12 cellular contexts compared by ENCODE assay signal in the genomic region with DNA sequence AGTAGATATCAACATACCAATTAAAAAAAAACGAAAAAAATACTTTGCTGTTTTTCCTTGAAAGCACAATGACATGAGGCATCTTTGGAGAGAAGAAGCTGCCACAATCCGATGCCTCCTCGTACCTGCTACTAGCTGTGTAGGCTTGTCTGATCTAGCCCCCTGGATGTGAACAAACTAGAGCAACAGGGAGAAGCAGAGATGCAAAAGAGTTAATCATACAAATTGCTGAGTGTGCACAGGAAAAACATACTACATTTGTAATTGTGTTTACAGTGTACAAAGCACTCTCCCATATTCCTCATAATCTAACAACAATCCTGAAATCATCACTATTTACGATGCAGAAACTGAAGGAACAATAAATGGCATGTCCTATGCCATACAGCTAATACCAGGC.
DNase-seq lines count a peak whose midpoint lies in the region; ATAC-seq and TF ChIP-seq lines count a peak whose summit lies in the region.
"Had no signal": no experiment of that assay in that cellular context is flagged by ENCODE, and none has a peak within 500 bp of the region (broad histone marks: within the 10 kb centered on the region; RNA-seq: fewer than 3 reads in every experiment).

No MANE protein-coding gene starts in this region.

- H4K20me1 ChIP-seq in OCI-LY3 (ENCODE audit: insufficient read depth, low read length): no peaks in the 10 kb centered on the region

- H3K36me3 Mint-ChIP-seq in Calu3 (ENCODE audit: insufficient read depth, unreplicated experiment) (peaks cover 9% of the 10 kb centered on the region), endothelial cell (ENCODE audit: low read depth, unreplicated experiment) (peaks cover 4% of the 10 kb centered on the region), WTC11 (no peaks in the 10 kb centered on the region)

- H3K27me3 ChIP-seq in OCI-LY3 (ENCODE audit: low read depth, low read length) (no peaks in the 10 kb centered on the region), skeletal muscle tissue (ENCODE audit: control insufficient read depth in 3 of 3, insufficient read depth in 3 of 3, low read length in 3 of 3) (no peaks in the 10 kb centered on the region)

- H3K27ac Mint-ChIP-seq in Calu3 (ENCODE audit: unreplicated experiment) (peak overlapping the region; percentile 91), endothelial cell (ENCODE audit: unreplicated experiment) (peak overlapping the region; percentile 53), WTC11 (no peak overlapping the region)
- H3K27ac Mint-ChIP-seq: activated naive CD4-positive, alpha-beta T cell treated with anti-CD3 and anti-CD28 coated beads for 36 hours had no signal

- H3K36me3 ChIP-seq in OCI-LY3 (replicated peaks; ENCODE audit: low read depth, low read length) (no peaks in the 10 kb centered on the region), skeletal muscle tissue (ENCODE audit: control insufficient read depth in 3 of 3, insufficient read depth in 3 of 3, low read length in 3 of 3) (no peaks in the 10 kb centered on the region)
- H3K36me3 ChIP-seq: prostate gland had no signal

- BruUV-seq in Calu3 (replicated peaks; lab: Mats Ljungman, UMichigan): no TSS peak

- peaks cover 19% of the 10 kb centered on the region for H3K4me1 Mint-ChIP-seq in Calu3 (ENCODE audit: low read depth, unreplicated experiment)
- H3K4me1 Mint-ChIP-seq in endothelial cell (ENCODE audit: unreplicated experiment): peaks cover 62% of the 10 kb centered on the region
- peaks cover 13% of the 10 kb centered on the region for H3K4me1 Mint-ChIP-seq in WTC11

- DNase-seq in Calu3: no peak
- DNase-seq in endothelial cell (ENCODE audit: low spot score): no peak
- no peak for DNase-seq in WTC11 (ENCODE audit: low spot score)
- no peak for DNase-seq in NCI-H446 treated with DMSO at 0.1 percent for 48 hours (lab: John Stamatoyannopoulos, UW)
- no peak for DNase-seq in NCI-H510A treated with DMSO at 0.1 percent for 48 hours (lab: John Stamatoyannopoulos, UW)
- DNase-seq in activated gamma-delta T cell (lab: John Stamatoyannopoulos, UW): no peak
- DNase-seq: activated CD4-positive, CD25-positive, alpha-beta regulatory T cell had no signal

- H3K4me1 ChIP-seq in OCI-LY3 (ENCODE audit: low read length): peaks cover 29% of the 10 kb centered on the region
- H3K4me1 ChIP-seq in skeletal muscle tissue (ENCODE audit: control insufficient read depth in 3 of 3, insufficient read depth in 3 of 3, low read length in 3 of 3): peaks cover 25 to 31% (median 28%) of the 10 kb centered on the region in 3 donors
- H3K4me1 ChIP-seq: prostate gland had no signal

- no peak overlapping the region for H3K9ac ChIP-seq in OCI-LY3 (ENCODE audit: low read length)
- H3K9ac ChIP-seq in skeletal muscle tissue (ENCODE audit: low read depth in 1 of 3, low read length in 3 of 3): no peak overlapping the region

- H2AFZ ChIP-seq in OCI-LY3 (ENCODE audit: low read depth, low read length): no peak overlapping the region

- H3K4me2 ChIP-seq in OCI-LY3 (ENCODE audit: low read length): peak overlapping the region; percentile 70; the same call in 1 of the 2 replicates

- no peak overlapping the region for H3K27ac ChIP-seq in OCI-LY3 (ENCODE audit: low read length)
- H3K27ac ChIP-seq in skeletal muscle tissue (ENCODE audit: low read depth, low read length): peak overlapping the region; percentile 68

- POLR2A ChIA-PET in WTC11 (lab: Charles Lee): no interaction called here

- H3K4me3 ChIP-seq in OCI-LY3 (ENCODE audit: low read length) (no peak overlapping the region), skeletal muscle tissue (ENCODE audit: low read length in 3 of 3) (no peak overlapping the region)
- H3K4me3 ChIP-seq: lung, prostate gland had no signal

- ATAC-seq in WTC11: no peak

- intact Hi-C loops in Calu3 (cut with micrococcal nuclease; ENCODE audit: unreplicated experiment): no loop called here

- no peaks in the 10 kb centered on the region for H3K27me3 Mint-ChIP-seq in Calu3 (ENCODE audit: unreplicated experiment)
- H3K27me3 Mint-ChIP-seq in endothelial cell (ENCODE audit: unreplicated experiment): peaks cover 18% of the 10 kb centered on the region
- no peaks in the 10 kb centered on the region for H3K27me3 Mint-ChIP-seq in WTC11 (ENCODE audit: low read depth)

- H3K9me3 ChIP-seq in OCI-LY3 (ENCODE audit: insufficient read depth, low read length) (no peaks in the 10 kb centered on the region), skeletal muscle tissue (ENCODE audit: control insufficient read depth in 3 of 3, low read length in 3 of 3) (no peaks in the 10 kb centered on the region)
- H3K9me3 ChIP-seq: prostate gland had no signal

- CTCF ChIA-PET in Calu3 (lab: Charles Lee) (interaction anchor here (2.3 kb wide), 1 partner anchor 13 kb away, joined by 5 read pairs; no protein-coding TSS in a partner anchor), WTC11 (lab: Charles Lee) (no interaction called here)

- no peaks in the 10 kb centered on the region for H3K79me2 ChIP-seq in OCI-LY3 (ENCODE audit: low read length)

- TF ChIP-seq CTCF in Calu3 (IDR thresholded peaks at IDR 0.05; ENCODE audit: unreplicated experiment): no peak
- no peak for TF ChIP-seq CTCF in OCI-LY3 (IDR thresholded peaks at IDR 0.05; ENCODE audit: low read depth, low read length)
- TF ChIP-seq CTCF in endothelial cell (IDR thresholded peaks at IDR 0.05; ENCODE audit: unreplicated experiment): no peak
- no peak for TF ChIP-seq CTCF in WTC11 (IDR thresholded peaks at IDR 0.05)

- H3K9me3 Mint-ChIP-seq in Calu3 (ENCODE audit: low read depth, unreplicated experiment) (peaks cover 2% of the 10 kb centered on the region), endothelial cell (ENCODE audit: unreplicated experiment) (no peaks in the 10 kb centered on the region), WTC11 (no peaks in the 10 kb centered on the region)
- H3K9me3 Mint-ChIP-seq: activated naive CD4-positive, alpha-beta T cell treated with anti-CD3 and anti-CD28 coated beads for 36 hours had no signal

- H3K4me3 Mint-ChIP-seq in Calu3 (ENCODE audit: low read depth, unreplicated experiment) (no peak overlapping the region), endothelial cell (ENCODE audit: unreplicated experiment) (no peak overlapping the region), WTC11 (no peak overlapping the region)
- H3K4me3 Mint-ChIP-seq: activated naive CD4-positive, alpha-beta T cell treated with anti-CD3 and anti-CD28 coated beads for 36 hours had no signal

TF ChIP-seq in WTC11, 78 proteins besides CTCF, POLR2A, EP300 and RAD21 (continues in another document):
- TF ChIP-seq TEAD1 (CRISPR knock-in tag; IDR thresholded peaks at IDR 0.05): no peak
- TF ChIP-seq, protein P1, sequence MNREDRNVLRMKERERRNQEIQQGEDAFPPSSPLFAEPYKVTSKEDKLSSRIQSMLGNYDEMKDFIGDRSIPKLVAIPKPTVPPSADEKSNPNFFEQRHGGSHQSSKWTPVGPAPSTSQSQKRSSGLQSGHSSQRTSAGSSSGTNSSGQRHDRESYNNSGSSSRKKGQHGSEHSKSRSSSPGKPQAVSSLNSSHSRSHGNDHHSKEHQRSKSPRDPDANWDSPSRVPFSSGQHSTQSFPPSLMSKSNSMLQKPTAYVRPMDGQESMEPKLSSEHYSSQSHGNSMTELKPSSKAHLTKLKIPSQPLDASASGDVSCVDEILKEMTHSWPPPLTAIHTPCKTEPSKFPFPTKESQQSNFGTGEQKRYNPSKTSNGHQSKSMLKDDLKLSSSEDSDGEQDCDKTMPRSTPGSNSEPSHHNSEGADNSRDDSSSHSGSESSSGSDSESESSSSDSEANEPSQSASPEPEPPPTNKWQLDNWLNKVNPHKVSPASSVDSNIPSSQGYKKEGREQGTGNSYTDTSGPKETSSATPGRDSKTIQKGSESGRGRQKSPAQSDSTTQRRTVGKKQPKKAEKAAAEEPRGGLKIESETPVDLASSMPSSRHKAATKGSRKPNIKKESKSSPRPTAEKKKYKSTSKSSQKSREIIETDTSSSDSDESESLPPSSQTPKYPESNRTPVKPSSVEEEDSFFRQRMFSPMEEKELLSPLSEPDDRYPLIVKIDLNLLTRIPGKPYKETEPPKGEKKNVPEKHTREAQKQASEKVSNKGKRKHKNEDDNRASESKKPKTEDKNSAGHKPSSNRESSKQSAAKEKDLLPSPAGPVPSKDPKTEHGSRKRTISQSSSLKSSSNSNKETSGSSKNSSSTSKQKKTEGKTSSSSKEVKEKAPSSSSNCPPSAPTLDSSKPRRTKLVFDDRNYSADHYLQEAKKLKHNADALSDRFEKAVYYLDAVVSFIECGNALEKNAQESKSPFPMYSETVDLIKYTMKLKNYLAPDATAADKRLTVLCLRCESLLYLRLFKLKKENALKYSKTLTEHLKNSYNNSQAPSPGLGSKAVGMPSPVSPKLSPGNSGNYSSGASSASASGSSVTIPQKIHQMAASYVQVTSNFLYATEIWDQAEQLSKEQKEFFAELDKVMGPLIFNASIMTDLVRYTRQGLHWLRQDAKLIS (CRISPR knock-in tag; IDR thresholded peaks at IDR 0.05; ENCODE audit: borderline replicate concordance): no peak
- no peak for TF ChIP-seq ZNF232 (CRISPR knock-in tag; IDR thresholded peaks at IDR 0.05)
- TF ChIP-seq ZNF671 (CRISPR knock-in tag; IDR thresholded peaks at IDR 0.05): no peak
- TF ChIP-seq, protein P2, sequence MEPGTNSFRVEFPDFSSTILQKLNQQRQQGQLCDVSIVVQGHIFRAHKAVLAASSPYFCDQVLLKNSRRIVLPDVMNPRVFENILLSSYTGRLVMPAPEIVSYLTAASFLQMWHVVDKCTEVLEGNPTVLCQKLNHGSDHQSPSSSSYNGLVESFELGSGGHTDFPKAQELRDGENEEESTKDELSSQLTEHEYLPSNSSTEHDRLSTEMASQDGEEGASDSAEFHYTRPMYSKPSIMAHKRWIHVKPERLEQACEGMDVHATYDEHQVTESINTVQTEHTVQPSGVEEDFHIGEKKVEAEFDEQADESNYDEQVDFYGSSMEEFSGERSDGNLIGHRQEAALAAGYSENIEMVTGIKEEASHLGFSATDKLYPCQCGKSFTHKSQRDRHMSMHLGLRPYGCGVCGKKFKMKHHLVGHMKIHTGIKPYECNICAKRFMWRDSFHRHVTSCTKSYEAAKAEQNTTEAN (CRISPR knock-in tag; IDR thresholded peaks at IDR 0.05): no peak
- TF ChIP-seq NFYB (CRISPR knock-in tag; conservative IDR thresholded peaks at IDR 0.05; ENCODE audit: low read depth): no peak
- no peak for TF ChIP-seq NFATC4 (CRISPR knock-in tag; IDR thresholded peaks at IDR 0.05)
